ENCODE assay signal across 20 cellular contexts in genomic region chr18:55382277-55382805, GRCh38.
DNase-seq lines count a peak whose midpoint lies in the region; ATAC-seq, FAIRE-seq and TF ChIP-seq lines count a peak whose summit lies in the region.
"Had no signal": no experiment of that assay in that cellular context is flagged by ENCODE, and none has a peak within 500 bp of the region (broad histone marks: within the 10 kb centered on the region; RNA-seq: fewer than 3 reads in every experiment).

No MANE protein-coding gene starts in this region.

- no peak for DNase-seq in SK-N-SH
- no peak for DNase-seq in Karpas-422
- DNase-seq in K562 (ENCODE audit: extremely low read depth in 1 of 4, low spot score in 3 of 4): no peak
- DNase-seq in germinal center (ENCODE audit: low spot score): no peak
- no peak for DNase-seq in posterior cingulate gyrus
- no peak for DNase-seq in NCI-H1436 (lab: John Stamatoyannopoulos, UW)
- DNase-seq: BE2C, H7, HFFc6, KBM-7, NCI-H1105 treated with DMSO at 0.1 percent for 48 hours, NCI-H1694 treated with DMSO at 0.1 percent for 48 hours, NCI-H2081 treated with DMSO at 0.1 percent for 48 hours, NCI-H446 treated with DMSO at 0.1 percent for 48 hours, NCI-H526 treated with DMSO at 0.1 percent for 48 hours had no signal

- TF ChIP-seq RAD21 in SK-N-SH (IDR thresholded peaks at IDR 0.05; ENCODE audit: low read length) (no peak), K562 (CRISPR knock-in tag; conservative IDR thresholded peaks at IDR 0.05 in 1 of 2, IDR thresholded peaks at IDR 0.05 in 1 of 2) (no peak)

- in situ Hi-C loops in K562 (cut with MboI): no loop called here

- POLR2A ChIA-PET in SK-N-SH (lab: Yijun Ruan, JAX) (no interaction called here), K562 (lab: Yijun Ruan, JAX) (no interaction called here)

- H3K4me3 ChIP-seq in SK-N-SH (ENCODE audit: low read depth in 2 of 2, low read length in 1 of 2) (no peak overlapping the region), Karpas-422 (ENCODE audit: low read length) (no peak overlapping the region), K562 (no peak overlapping the region)
- H3K4me3 ChIP-seq: A549, SJSA1 had no signal

- H2AFZ ChIP-seq in SK-N-SH (ENCODE audit: low read depth) (no peak overlapping the region), Karpas-422 (ENCODE audit: low read length) (no peak overlapping the region), K562 (ENCODE audit: low read depth, low read length) (no peak overlapping the region)

- no peaks in the 10 kb centered on the region for H3K9me2 ChIP-seq in SK-N-SH
- no peaks in the 10 kb centered on the region for H3K9me2 ChIP-seq in Karpas-422 (replicated peaks; ENCODE audit: insufficient read depth, low read length)

- H3K27ac ChIP-seq in SK-N-SH (ENCODE audit: low read depth in 2 of 2, low read length in 1 of 2): no peak overlapping the region
- H3K27ac ChIP-seq in Karpas-422 (ENCODE audit: low read length): 0 out of 2 replicates have a peak overlapping the region, but pooled peaks have one; percentile 30
- no peak overlapping the region for H3K27ac ChIP-seq in K562 (ENCODE audit: extremely low read depth, low read depth, low read length)
- H3K27ac ChIP-seq: A549, SJSA1 had no signal

- no peak for FAIRE-seq in K562 (lab: Jason Lieb, UNC)
- FAIRE-seq: A549, GM12891 had no signal

- BruUV-seq in K562 (replicated peaks; lab: Mats Ljungman, UMichigan): no TSS peak

- peaks cover 0 to 7% of the 10 kb centered on the region in 2 experiments; a peak in 2 of 4 replicates for H3K4me1 ChIP-seq in SK-N-SH (ENCODE audit: control insufficient read depth in 1 of 2, insufficient read depth in 2 of 2, low read depth in 1 of 2, low read length in 1 of 2)
- H3K4me1 ChIP-seq in Karpas-422 (ENCODE audit: low read length): peaks cover 5% of the 10 kb centered on the region; the same call in 1 of the 2 replicates
- peaks cover 5 to 18% of the 10 kb centered on the region in 2 experiments for H3K4me1 ChIP-seq in K562 (replicated peaks in 1 of 2; ENCODE audit: control insufficient read depth in 2 of 2, insufficient read depth in 2 of 2, low read length in 2 of 2)
- H3K4me1 ChIP-seq: A549, SJSA1 had no signal

- H3K79me2 ChIP-seq in SK-N-SH (ENCODE audit: insufficient read depth) (peaks cover 73% of the 10 kb centered on the region), Karpas-422 (ENCODE audit: low read length) (peaks cover 80% of the 10 kb centered on the region), K562 (ENCODE audit: control insufficient read depth, insufficient read depth, low read length) (0 out of 3 replicates have a peak, but pooled peaks cover 4% of the 10 kb centered on the region)

- H3K36me3 ChIP-seq in SK-N-SH (replicated peaks in 1 of 2; ENCODE audit: control insufficient read depth in 1 of 2, insufficient read depth in 2 of 2, low read length in 1 of 2) (peaks cover 2 to 28% of the 10 kb centered on the region in 2 experiments), Karpas-422 (ENCODE audit: insufficient read depth, low read length) (peaks cover 9% of the 10 kb centered on the region), K562 (ENCODE audit: control insufficient read depth, insufficient read depth, low read length) (no peaks in the 10 kb centered on the region)

- intact Hi-C loops in K562 (cut with micrococcal nuclease): loop anchor here (10.0 kb wide), 1 partner anchor 1252 kb away; the partner anchor contains the start of gene TXNL1
- intact Hi-C loops in posterior cingulate gyrus (cut with DNase I): no loop called here

- no peak overlapping the region for H3K4me2 ChIP-seq in SK-N-SH
- no peak overlapping the region for H3K4me2 ChIP-seq in Karpas-422 (ENCODE audit: low read depth, low read length, poor library complexity, severe bottlenecking)
- no peak overlapping the region for H3K4me2 ChIP-seq in K562 (ENCODE audit: insufficient read depth, low read length)
- H3K4me2 ChIP-seq: A549 had no signal

- no peaks in the 10 kb centered on the region for H3K9me1 ChIP-seq in K562 (ENCODE audit: control insufficient read depth, insufficient read depth, low read length)

- 91% methylated on average over 2 of the region's 2 CpGs for WGBS in SK-N-SH (ENCODE audit: low lambda C conversion rate)
- whole genome bisulfite sequencing in K562 (ENCODE audit: insufficient coverage, low coverage, missing lambda C conversion rate): 85% methylated on average over 2 of the region's 2 CpGs

- TF ChIP-seq EP300 in SK-N-SH (IDR thresholded peaks at IDR 0.05; ENCODE audit: borderline replicate concordance in 1 of 2, low read depth in 1 of 2, low read length in 1 of 2) (no peak), K562 (IDR thresholded peaks at IDR 0.05; ENCODE audit: low read length) (no peak)

- H3K9me3 ChIP-seq in SK-N-SH (peaks cover 14% of the 10 kb centered on the region), Karpas-422 (ENCODE audit: low read length) (no peaks in the 10 kb centered on the region), K562 (replicated peaks; ENCODE audit: control insufficient read depth, insufficient read depth, low read depth, low read length) (no peaks in the 10 kb centered on the region; the same call in 1 of the 2 replicates)
- H3K9me3 ChIP-seq: A549, BE2C, SJSA1 had no signal

- H4K20me1 ChIP-seq in SK-N-SH (ENCODE audit: insufficient read depth) (no peaks in the 10 kb centered on the region), Karpas-422 (ENCODE audit: insufficient read depth, low read depth, low read length) (no peaks in the 10 kb centered on the region), K562 (replicated peaks; ENCODE audit: control insufficient read depth, insufficient read depth, low read length) (no peaks in the 10 kb centered on the region)

- no peak for TF ChIP-seq POLR2A in K562 (conservative IDR thresholded peaks at IDR 0.05)

- H3K9ac ChIP-seq in SK-N-SH: no peak overlapping the region
- H3K9ac ChIP-seq in Karpas-422 (ENCODE audit: low read length): no peak overlapping the region
- no peak overlapping the region for H3K9ac ChIP-seq in K562 (ENCODE audit: insufficient read depth in 1 of 2, low read depth in 2 of 2, low read length in 2 of 2)

- no peak for TF ChIP-seq CTCF in SK-N-SH (IDR thresholded peaks at IDR 0.05)
- no peak for TF ChIP-seq CTCF in K562 (IDR thresholded peaks at IDR 0.05 in 2 of 3, conservative IDR thresholded peaks at IDR 0.05 in 1 of 3; ENCODE audit: insufficient read depth in 2 of 3, low read depth in 1 of 3, low read length in 3 of 3)

- CTCF ChIA-PET in SK-N-SH (lab: Yijun Ruan, JAX): interaction anchor here (1.1 kb wide), 1 partner anchor 64 kb away, joined by 3 read pairs; no protein-coding TSS in a partner anchor
- CTCF ChIA-PET in K562 (lab: Yijun Ruan, JAX; ENCODE audit: low intra/inter-chr PET ratio): no interaction called here

- ATAC-seq in SK-N-SH treated with all-trans-retinoic acid at 6 μM for 48 hours (no peak), K562 (no peak)
- ATAC-seq: A549, Right ventricle myocardium inferior had no signal

- no peaks in the 10 kb centered on the region for H3K27me3 ChIP-seq in SK-N-SH (ENCODE audit: insufficient read depth)
- no peaks in the 10 kb centered on the region for H3K27me3 ChIP-seq in Karpas-422 (ENCODE audit: low read length)
- H3K27me3 ChIP-seq in K562 (ENCODE audit: control insufficient read depth in 2 of 2, insufficient read depth in 2 of 2, low read length in 2 of 2): no peaks in the 10 kb centered on the region
- H3K27me3 ChIP-seq: BE2C, SJSA1 had no signal

- no peaks in the 10 kb centered on the region for H3F3A ChIP-seq in SK-N-SH (replicated peaks; ENCODE audit: insufficient read depth)

TF ChIP-seq in SK-N-SH treated with all-trans-retinoic acid at 6 μM for 48 hours, 23 proteins besides CTCF, POLR2A, EP300 and RAD21:
- TF ChIP-seq ZNF8 (CRISPR knock-in tag; IDR thresholded peaks at IDR 0.05) (peak; percentile 95), BACH2 (CRISPR knock-in tag; IDR thresholded peaks at IDR 0.05; ENCODE audit: borderline replicate concordance) (no peak)

TF ChIP-seq in SK-N-SH, 30 proteins besides CTCF, POLR2A, EP300 and RAD21:
- TF ChIP-seq MXI1 (IDR thresholded peaks at IDR 0.05; ENCODE audit: low read depth, low read length): no peak

TF ChIP-seq in K562, 482 proteins besides CTCF, POLR2A, EP300 and RAD21 (continues in another document):
- TF ChIP-seq POLR2G (IDR thresholded peaks at IDR 0.05; ENCODE audit: low read depth, low read length): no peak
- no peak for TF ChIP-seq ZNF583 (CRISPR knock-in tag; IDR thresholded peaks at IDR 0.05)
- TF ChIP-seq CBX5 (IDR thresholded peaks at IDR 0.05; ENCODE audit: borderline replicate concordance, low read depth): peak; percentile 59; the same call in 1 of the 2 replicates
- no peak for TF ChIP-seq NCOR1 (IDR thresholded peaks at IDR 0.05)
- TF ChIP-seq ZEB2 (IDR thresholded peaks at IDR 0.05): no peak
- TF ChIP-seq, protein P1, sequence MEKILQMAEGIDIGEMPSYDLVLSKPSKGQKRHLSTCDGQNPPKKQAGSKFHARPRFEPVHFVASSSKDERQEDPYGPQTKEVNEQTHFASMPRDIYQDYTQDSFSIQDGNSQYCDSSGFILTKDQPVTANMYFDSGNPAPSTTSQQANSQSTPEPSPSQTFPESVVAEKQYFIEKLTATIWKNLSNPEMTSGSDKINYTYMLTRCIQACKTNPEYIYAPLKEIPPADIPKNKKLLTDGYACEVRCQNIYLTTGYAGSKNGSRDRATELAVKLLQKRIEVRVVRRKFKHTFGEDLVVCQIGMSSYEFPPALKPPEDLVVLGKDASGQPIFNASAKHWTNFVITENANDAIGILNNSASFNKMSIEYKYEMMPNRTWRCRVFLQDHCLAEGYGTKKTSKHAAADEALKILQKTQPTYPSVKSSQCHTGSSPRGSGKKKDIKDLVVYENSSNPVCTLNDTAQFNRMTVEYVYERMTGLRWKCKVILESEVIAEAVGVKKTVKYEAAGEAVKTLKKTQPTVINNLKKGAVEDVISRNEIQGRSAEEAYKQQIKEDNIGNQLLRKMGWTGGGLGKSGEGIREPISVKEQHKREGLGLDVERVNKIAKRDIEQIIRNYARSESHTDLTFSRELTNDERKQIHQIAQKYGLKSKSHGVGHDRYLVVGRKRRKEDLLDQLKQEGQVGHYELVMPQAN (IDR thresholded peaks at IDR 0.05; ENCODE audit: borderline replicate concordance): no peak
- TF ChIP-seq, protein P2, sequence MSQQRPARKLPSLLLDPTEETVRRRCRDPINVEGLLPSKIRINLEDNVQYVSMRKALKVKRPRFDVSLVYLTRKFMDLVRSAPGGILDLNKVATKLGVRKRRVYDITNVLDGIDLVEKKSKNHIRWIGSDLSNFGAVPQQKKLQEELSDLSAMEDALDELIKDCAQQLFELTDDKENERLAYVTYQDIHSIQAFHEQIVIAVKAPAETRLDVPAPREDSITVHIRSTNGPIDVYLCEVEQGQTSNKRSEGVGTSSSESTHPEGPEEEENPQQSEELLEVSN (IDR thresholded peaks at IDR 0.05; ENCODE audit: borderline replicate concordance in 1 of 2, extremely low read depth in 1 of 2, insufficient read depth in 1 of 2, insufficient read length in 1 of 2, low read depth in 1 of 2, low read length in 1 of 2, poor library complexity in 1 of 2, severe bottlenecking in 1 of 2): no peak
- no peak for TF ChIP-seq ZKSCAN1 (IDR thresholded peaks at IDR 0.05; ENCODE audit: low read depth, low read length)
- TF ChIP-seq SLC30A9 (CRISPR knock-in tag; IDR thresholded peaks at IDR 0.05): no peak
